2 cellular contexts compared by ENCODE assay signal in genomic region chr4:138686078-138686477, GRCh38.
TF ChIP-seq lines count a peak whose summit lies in the region.

No MANE protein-coding gene starts in this region.

TF ChIP-seq in IMR-90, 13 proteins besides CTCF, POLR2A, EP300 and RAD21:
- TF ChIP-seq BHLHE40 (IDR thresholded peaks at IDR 0.05; ENCODE audit: low read depth, low read length) (no peak), FOS (IDR thresholded peaks at IDR 0.05; ENCODE audit: low read depth, low read length) (no peak), USF2 (IDR thresholded peaks at IDR 0.05; ENCODE audit: low read depth, low read length) (no peak), ELK1 (IDR thresholded peaks at IDR 0.05; ENCODE audit: borderline replicate concordance, low read depth, low read length) (no peak), CEBPB (IDR thresholded peaks at IDR 0.05; ENCODE audit: low read depth, low read length) (no peak), MAZ (IDR thresholded peaks at IDR 0.05; ENCODE audit: borderline replicate concordance, low read depth, low read length) (no peak), MAFK (IDR thresholded peaks at IDR 0.05; ENCODE audit: low read depth, low read length) (no peak), RFX5 (IDR thresholded peaks at IDR 0.05; ENCODE audit: low read depth, low read length) (no peak), RCOR1 (IDR thresholded peaks at IDR 0.05; ENCODE audit: insufficient replicate concordance, low read length) (no peak), SMC3 (IDR thresholded peaks at IDR 0.05; ENCODE audit: low read depth, low read length) (no peak), NFE2L2 (IDR thresholded peaks at IDR 0.05; ENCODE audit: low read depth, low read length) (no peak), CHD1 (IDR thresholded peaks at IDR 0.05; ENCODE audit: low read depth, low read length) (no peak), MXI1 (IDR thresholded peaks at IDR 0.05; ENCODE audit: borderline replicate concordance, low read depth, low read length) (no peak)

TF ChIP-seq in SK-N-SH, 30 proteins besides CTCF, POLR2A, EP300 and RAD21:
- TF ChIP-seq FOXJ3 (CRISPR knock-in tag; IDR thresholded peaks at IDR 0.05) = no peak
- TF ChIP-seq RCOR1 (IDR thresholded peaks at IDR 0.05; ENCODE audit: low read length) = 0 out of 2 replicates have a peak, but pooled peaks have one; percentile 41
- TF ChIP-seq EZH2phosphoT487 (IDR thresholded peaks at IDR 0.05; ENCODE audit: borderline replicate concordance, low read depth) = no peak
- peak; percentile 30; the same call in 1 of the 2 replicates for TF ChIP-seq MXI1 (IDR thresholded peaks at IDR 0.05; ENCODE audit: low read depth, low read length)
- 0 out of 2 replicates have a peak, but pooled peaks have one; percentile 7 for TF ChIP-seq GATA2 (CRISPR knock-in tag; IDR thresholded peaks at IDR 0.05)
- no peak for TF ChIP-seq SIN3A (IDR thresholded peaks at IDR 0.05; ENCODE audit: borderline replicate concordance, low read depth, low read length)
- peak; percentile 24 for TF ChIP-seq CHD2 (IDR thresholded peaks at IDR 0.05; ENCODE audit: low read length, partially characterized antibody)
- TF ChIP-seq NFIC (IDR thresholded peaks at IDR 0.05; ENCODE audit: borderline replicate concordance) = no peak
